In the genomic region with DNA sequence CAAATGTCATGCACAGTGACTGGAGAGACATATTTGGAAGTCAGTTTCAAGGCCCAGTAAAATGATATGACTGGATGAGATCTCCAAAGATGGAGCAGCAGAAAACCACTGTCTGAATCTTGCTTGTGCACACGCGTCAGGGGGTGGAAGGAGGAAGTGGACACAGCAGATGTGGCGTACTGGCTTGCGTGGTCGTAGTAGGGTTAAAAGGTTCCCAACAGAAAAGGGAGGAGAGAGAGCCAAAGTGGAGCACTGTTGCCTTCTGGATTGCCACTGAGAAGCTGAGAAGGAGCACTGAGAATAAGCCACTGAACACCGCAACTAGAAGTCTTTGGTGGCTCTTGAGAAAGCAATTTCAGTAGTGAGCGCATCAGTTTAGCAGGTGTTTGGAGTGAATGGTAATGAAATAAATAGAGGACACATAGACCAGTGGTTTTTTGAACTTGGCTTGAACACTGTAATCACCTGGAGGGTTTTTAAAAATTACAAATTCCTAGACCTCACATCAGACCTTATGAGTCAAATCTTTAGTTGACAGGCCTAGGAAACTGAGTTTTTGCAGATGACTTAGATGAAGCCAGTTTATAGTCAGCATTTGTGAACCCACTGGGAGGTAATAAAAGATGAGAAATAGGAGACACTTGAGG, we compare ENCODE assay signal across 10 cellular contexts.
DNase-seq lines count a peak whose midpoint lies in the region; ATAC-seq and TF ChIP-seq lines count a peak whose summit lies in the region.
"Had no signal": no experiment of that assay in that cellular context is flagged by ENCODE, and none has a peak within 500 bp of the region (broad histone marks: within the 10 kb centered on the region; RNA-seq: fewer than 3 reads in every experiment).

No MANE protein-coding gene starts in this region.

- peak overlapping the region; percentile 43 for H3K4me3 ChIP-seq in OCI-LY3 (ENCODE audit: low read length)
- H3K4me3 ChIP-seq: tibial artery had no signal

- H3K4me1 Mint-ChIP-seq in WTC11 = no peaks in the 10 kb centered on the region

- H3K27ac ChIP-seq in OCI-LY3 (ENCODE audit: low read length) (peak overlapping the region; percentile 58), epithelial cell of prostate (peak overlapping the region; percentile 73)
- H3K27ac ChIP-seq: tibial artery had no signal

- DNase-seq in GDM1 (lab: John Stamatoyannopoulos, UW) (peak; percentile 62), epithelial cell of prostate (ENCODE audit: low read depth, low spot score) (no peak), WTC11 (ENCODE audit: low spot score) (no peak), NCI-H146 (lab: John Stamatoyannopoulos, UW) (no peak), DMS153 (lab: John Stamatoyannopoulos, UW) (no peak)
- DNase-seq: DMS79, tibial artery had no signal

- no peaks in the 10 kb centered on the region for H3K9me3 Mint-ChIP-seq in WTC11

- H3K27me3 Mint-ChIP-seq in WTC11 (ENCODE audit: low read depth) = no peaks in the 10 kb centered on the region

- ATAC-seq in GM21619 (IDR thresholded peaks at IDR 0.05; ENCODE audit: unreplicated experiment) (peak; percentile 31), GM21526 (IDR thresholded peaks at IDR 0.05; ENCODE audit: low FRiP score, unreplicated experiment) (no peak), WTC11 (no peak)

- TF ChIP-seq CTCF in OCI-LY3 (IDR thresholded peaks at IDR 0.05; ENCODE audit: low read depth, low read length) (no peak), WTC11 (IDR thresholded peaks at IDR 0.05) (no peak)

- no peak overlapping the region for H3K4me3 Mint-ChIP-seq in WTC11

- H3K4me1 ChIP-seq in OCI-LY3 (ENCODE audit: low read length) = peaks cover 51% of the 10 kb centered on the region

- no peaks in the 10 kb centered on the region for H3K36me3 ChIP-seq in OCI-LY3 (replicated peaks; ENCODE audit: low read depth, low read length)
- H3K36me3 ChIP-seq: tibial artery had no signal

- H3K27ac Mint-ChIP-seq in WTC11 = no peak overlapping the region

- CTCF ChIA-PET in WTC11 (lab: Charles Lee) = no interaction called here

- no peaks in the 10 kb centered on the region for H3K79me2 ChIP-seq in OCI-LY3 (ENCODE audit: low read length)

- POLR2A ChIA-PET in WTC11 (lab: Charles Lee) = no interaction called here

- H3K27me3 ChIP-seq in OCI-LY3 (ENCODE audit: low read depth, low read length) = peaks cover 12% of the 10 kb centered on the region; the same call in 1 of the 2 replicates
- H3K27me3 ChIP-seq: tibial artery had no signal

- H2AFZ ChIP-seq in OCI-LY3 (ENCODE audit: low read depth, low read length) = no peak overlapping the region; the same call in 1 of the 2 replicates

- H3K4me2 ChIP-seq in OCI-LY3 (ENCODE audit: low read length) = peak overlapping the region; percentile 63

- H4K20me1 ChIP-seq in OCI-LY3 (ENCODE audit: insufficient read depth, low read length) = no peaks in the 10 kb centered on the region

- no peaks in the 10 kb centered on the region for H3K9me3 ChIP-seq in OCI-LY3 (ENCODE audit: insufficient read depth, low read length)
- H3K9me3 ChIP-seq: tibial artery had no signal

- no peak overlapping the region; the same call in 1 of the 2 replicates for H3K9ac ChIP-seq in OCI-LY3 (ENCODE audit: low read length)

- no peaks in the 10 kb centered on the region for H3K36me3 Mint-ChIP-seq in WTC11

TF ChIP-seq in WTC11, 78 proteins besides CTCF, POLR2A, EP300 and RAD21 (continues in another document):
- TF ChIP-seq IRF1 (CRISPR knock-in tag; IDR thresholded peaks at IDR 0.05) (no peak), ZNF121 (CRISPR knock-in tag; IDR thresholded peaks at IDR 0.05) (no peak), TCF7 (CRISPR knock-in tag; IDR thresholded peaks at IDR 0.05; ENCODE audit: low read depth) (no peak), FOXK1 (CRISPR knock-in tag; IDR thresholded peaks at IDR 0.05) (no peak), FOXP4 (CRISPR knock-in tag; IDR thresholded peaks at IDR 0.05) (no peak), ZNF512 (CRISPR knock-in tag; IDR thresholded peaks at IDR 0.05; ENCODE audit: borderline replicate concordance) (no peak), SOX15 (CRISPR knock-in tag; IDR thresholded peaks at IDR 0.05) (no peak), JUN (CRISPR knock-in tag; IDR thresholded peaks at IDR 0.05) (no peak), KAT7 (CRISPR knock-in tag; IDR thresholded peaks at IDR 0.05; ENCODE audit: borderline replicate concordance) (no peak), STAT6 (CRISPR knock-in tag; conservative IDR thresholded peaks at IDR 0.05; ENCODE audit: low read depth) (no peak), OVOL2 (CRISPR knock-in tag; IDR thresholded peaks at IDR 0.05; ENCODE audit: borderline replicate concordance) (no peak), PREB (CRISPR knock-in tag; IDR thresholded peaks at IDR 0.05; ENCODE audit: borderline replicate concordance) (no peak)
- TF ChIP-seq, protein P1, sequence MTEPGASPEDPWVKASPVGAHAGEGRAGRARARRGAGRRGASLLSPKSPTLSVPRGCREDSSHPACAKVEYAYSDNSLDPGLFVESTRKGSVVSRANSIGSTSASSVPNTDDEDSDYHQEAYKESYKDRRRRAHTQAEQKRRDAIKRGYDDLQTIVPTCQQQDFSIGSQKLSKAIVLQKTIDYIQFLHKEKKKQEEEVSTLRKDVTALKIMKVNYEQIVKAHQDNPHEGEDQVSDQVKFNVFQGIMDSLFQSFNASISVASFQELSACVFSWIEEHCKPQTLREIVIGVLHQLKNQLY (CRISPR knock-in tag; IDR thresholded peaks at IDR 0.05) = no peak
